8 cellular contexts compared by ENCODE assay signal in genomic region chr17:79874329-79874981, GRCh38. TPM values are rescaled to one million over a fixed set of nuclear protein-coding genes. Genes with fewer than 3 reads are reported as not detected.
DNase-seq lines count a peak whose midpoint lies in the region; ATAC-seq, FAIRE-seq and TF ChIP-seq lines count a peak whose summit lies in the region.

No MANE protein-coding gene starts in this region.

- H3K9ac ChIP-seq in K562 (ENCODE audit: insufficient read depth in 1 of 2, low read depth in 2 of 2, low read length in 2 of 2) (no peak overlapping the region), liver (ENCODE audit: low read depth in 1 of 2, low read length in 2 of 2) (no peak overlapping the region)

- 1% methylated on average over 6 of the region's 6 CpGs for WGBS in K562 (ENCODE audit: insufficient coverage, low coverage, missing lambda C conversion rate)
- WGBS in liver: 41% methylated on average over 6 of the region's 6 CpGs

- no TSS peak for BruUV-seq in K562 (replicated peaks; lab: Mats Ljungman, UMichigan)

- H3K27me3 ChIP-seq in K562 (ENCODE audit: control insufficient read depth in 2 of 2, insufficient read depth in 2 of 2, low read length in 2 of 2) (peaks cover 12 to 25% of the 10 kb centered on the region in 2 experiments; a peak in 4 of 5 replicates), liver (ENCODE audit: control insufficient read depth in 4 of 4, insufficient read depth in 4 of 4, low read length in 3 of 4) (no peaks in the 10 kb centered on the region)

- H3K4me3 ChIP-seq in K562: no peak overlapping the region
- H3K4me3 ChIP-seq in liver (ENCODE audit: low read depth in 1 of 3, low read length in 3 of 3): no peak overlapping the region

- in situ Hi-C loops in K562 (cut with MboI): no loop called here

- no peak for TF ChIP-seq POLR2A in K562 (conservative IDR thresholded peaks at IDR 0.05)

- FAIRE-seq in A204.1 (lab: Jason Lieb, UNC) (peak; percentile 34), K562 (lab: Jason Lieb, UNC) (peak; percentile 82)

- H3K4me1 ChIP-seq in K562 (replicated peaks in 1 of 2; ENCODE audit: control insufficient read depth in 2 of 2, insufficient read depth in 2 of 2, low read length in 2 of 2) (peaks cover 0 to 4% of the 10 kb centered on the region in 2 experiments; a peak in 1 of 5 replicates), liver (ENCODE audit: control insufficient read depth in 4 of 4, insufficient read depth in 4 of 4, low read length in 3 of 4) (no peaks in the 10 kb centered on the region)

- POLR2A ChIA-PET in K562 (lab: Yijun Ruan, JAX): no interaction called here

- 0 out of 2 replicates have a peak overlapping the region, but pooled peaks have one; percentile 4 for H2AFZ ChIP-seq in K562 (ENCODE audit: low read depth, low read length)

- peak; percentile 24 for DNase-seq in DMS153 treated with DMSO at 0.1 percent for 48 hours (lab: John Stamatoyannopoulos, UW; ENCODE audit: unreplicated experiment)
- peak; percentile 23 for DNase-seq in NCI-H1105 (lab: John Stamatoyannopoulos, UW)
- peak; percentile 60 to 64 (median 61) for DNase-seq in K562 (ENCODE audit: extremely low read depth in 1 of 4, low spot score in 3 of 4)
- no peak for DNase-seq in GM19240 (ENCODE audit: insufficient read length, low spot score)

- ATAC-seq in K562: peak; percentile 90
- no peak for ATAC-seq in HG02763 (IDR thresholded peaks at IDR 0.05; ENCODE audit: unreplicated experiment)
- no peak for ATAC-seq in HG02610 (IDR thresholded peaks at IDR 0.05; ENCODE audit: unreplicated experiment)

- intact Hi-C loops in K562 (cut with micrococcal nuclease): no loop called here

- TF ChIP-seq RAD21 in K562 (CRISPR knock-in tag; conservative IDR thresholded peaks at IDR 0.05 in 1 of 2, IDR thresholded peaks at IDR 0.05 in 1 of 2): no peak; a peak in 1 of 4 replicates
- TF ChIP-seq RAD21 in liver (IDR thresholded peaks at IDR 0.05): peak; percentile 56 to 66

- no peaks in the 10 kb centered on the region for H3K9me1 ChIP-seq in K562 (ENCODE audit: control insufficient read depth, insufficient read depth, low read length)

- CTCF ChIA-PET in K562 (lab: Yijun Ruan, JAX; ENCODE audit: low intra/inter-chr PET ratio): no interaction called here

- H3K36me3 ChIP-seq in K562 (ENCODE audit: control insufficient read depth, insufficient read depth, low read length) (no peaks in the 10 kb centered on the region), liver (ENCODE audit: control insufficient read depth in 4 of 4, insufficient read depth in 3 of 4, low read depth in 1 of 4, low read length in 3 of 4) (no peaks in the 10 kb centered on the region)

- no peak overlapping the region for H3K4me2 ChIP-seq in K562 (ENCODE audit: insufficient read depth, low read length)

- TF ChIP-seq CTCF in K562 (IDR thresholded peaks at IDR 0.05 in 2 of 3, conservative IDR thresholded peaks at IDR 0.05 in 1 of 3; ENCODE audit: insufficient read depth in 2 of 3, low read depth in 1 of 3, low read length in 3 of 3) (peak; percentile 58 to 75 (median 67); a peak in 5 of 6 replicates), liver (IDR thresholded peaks at IDR 0.05; ENCODE audit: low read depth, low read length, missing input control) (peak; percentile 56)

- TF ChIP-seq EP300 in K562 (IDR thresholded peaks at IDR 0.05; ENCODE audit: low read length): no peak

- H3K9me3 ChIP-seq in K562 (replicated peaks; ENCODE audit: control insufficient read depth, insufficient read depth, low read depth, low read length) (no peaks in the 10 kb centered on the region), liver (ENCODE audit: control insufficient read depth in 4 of 4, low read length in 3 of 4) (no peaks in the 10 kb centered on the region)

- no peaks in the 10 kb centered on the region for H3K79me2 ChIP-seq in K562 (ENCODE audit: control insufficient read depth, insufficient read depth, low read length)

- H4K20me1 ChIP-seq in K562 (replicated peaks; ENCODE audit: control insufficient read depth, insufficient read depth, low read length): no peaks in the 10 kb centered on the region

- no peak overlapping the region for H3K27ac ChIP-seq in K562 (ENCODE audit: extremely low read depth, low read depth, low read length)
- no peak overlapping the region for H3K27ac ChIP-seq in liver (ENCODE audit: low read depth in 1 of 2, low read length in 2 of 2)

TF ChIP-seq in K562, 482 proteins besides CTCF, POLR2A, EP300 and RAD21 (continues in another document):
- TF ChIP-seq PKNOX1 (IDR thresholded peaks at IDR 0.05) (peak; percentile 84), MEIS2 (IDR thresholded peaks at IDR 0.05; ENCODE audit: partially characterized antibody) (peak; percentile 88), RBM34 (IDR thresholded peaks at IDR 0.05; ENCODE audit: borderline replicate concordance, insufficient read depth, low read length) (no peak)
- TF ChIP-seq, protein P1, sequence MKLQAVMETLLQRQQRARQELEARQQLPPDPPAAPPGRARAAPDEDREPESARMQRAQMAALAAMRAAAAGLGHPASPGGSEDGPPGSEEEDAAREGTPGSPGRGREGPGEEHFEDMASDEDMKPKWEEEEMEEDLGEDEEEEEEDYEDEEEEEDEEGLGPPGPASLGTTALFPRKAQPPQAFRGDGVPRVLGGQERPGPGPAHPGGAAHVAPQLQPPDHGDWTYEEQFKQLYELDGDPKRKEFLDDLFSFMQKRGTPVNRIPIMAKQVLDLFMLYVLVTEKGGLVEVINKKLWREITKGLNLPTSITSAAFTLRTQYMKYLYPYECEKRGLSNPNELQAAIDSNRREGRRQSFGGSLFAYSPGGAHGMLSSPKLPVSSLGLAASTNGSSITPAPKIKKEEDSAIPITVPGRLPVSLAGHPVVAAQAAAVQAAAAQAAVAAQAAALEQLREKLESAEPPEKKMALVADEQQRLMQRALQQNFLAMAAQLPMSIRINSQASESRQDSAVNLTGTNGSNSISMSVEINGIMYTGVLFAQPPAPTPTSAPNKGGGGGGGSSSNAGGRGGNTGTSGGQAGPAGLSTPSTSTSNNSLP (IDR thresholded peaks at IDR 0.05; ENCODE audit: borderline replicate concordance, low read depth, low read length): peak; percentile 78; the same call in 1 of the 2 replicates

TF ChIP-seq in liver, 16 proteins besides CTCF, POLR2A, EP300 and RAD21 (continues in another document):
- TF ChIP-seq, protein P2, sequence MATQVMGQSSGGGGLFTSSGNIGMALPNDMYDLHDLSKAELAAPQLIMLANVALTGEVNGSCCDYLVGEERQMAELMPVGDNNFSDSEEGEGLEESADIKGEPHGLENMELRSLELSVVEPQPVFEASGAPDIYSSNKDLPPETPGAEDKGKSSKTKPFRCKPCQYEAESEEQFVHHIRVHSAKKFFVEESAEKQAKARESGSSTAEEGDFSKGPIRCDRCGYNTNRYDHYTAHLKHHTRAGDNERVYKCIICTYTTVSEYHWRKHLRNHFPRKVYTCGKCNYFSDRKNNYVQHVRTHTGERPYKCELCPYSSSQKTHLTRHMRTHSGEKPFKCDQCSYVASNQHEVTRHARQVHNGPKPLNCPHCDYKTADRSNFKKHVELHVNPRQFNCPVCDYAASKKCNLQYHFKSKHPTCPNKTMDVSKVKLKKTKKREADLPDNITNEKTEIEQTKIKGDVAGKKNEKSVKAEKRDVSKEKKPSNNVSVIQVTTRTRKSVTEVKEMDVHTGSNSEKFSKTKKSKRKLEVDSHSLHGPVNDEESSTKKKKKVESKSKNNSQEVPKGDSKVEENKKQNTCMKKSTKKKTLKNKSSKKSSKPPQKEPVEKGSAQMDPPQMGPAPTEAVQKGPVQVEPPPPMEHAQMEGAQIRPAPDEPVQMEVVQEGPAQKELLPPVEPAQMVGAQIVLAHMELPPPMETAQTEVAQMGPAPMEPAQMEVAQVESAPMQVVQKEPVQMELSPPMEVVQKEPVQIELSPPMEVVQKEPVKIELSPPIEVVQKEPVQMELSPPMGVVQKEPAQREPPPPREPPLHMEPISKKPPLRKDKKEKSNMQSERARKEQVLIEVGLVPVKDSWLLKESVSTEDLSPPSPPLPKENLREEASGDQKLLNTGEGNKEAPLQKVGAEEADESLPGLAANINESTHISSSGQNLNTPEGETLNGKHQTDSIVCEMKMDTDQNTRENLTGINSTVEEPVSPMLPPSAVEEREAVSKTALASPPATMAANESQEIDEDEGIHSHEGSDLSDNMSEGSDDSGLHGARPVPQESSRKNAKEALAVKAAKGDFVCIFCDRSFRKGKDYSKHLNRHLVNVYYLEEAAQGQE (IDR thresholded peaks at IDR 0.05): no peak
- no peak for TF ChIP-seq RXRA (IDR thresholded peaks at IDR 0.05)
- no peak for TF ChIP-seq FOXA1 (IDR thresholded peaks at IDR 0.05)
- TF ChIP-seq HNF4A (conservative IDR thresholded peaks at IDR 0.05): no peak
- TF ChIP-seq EGR1 (IDR thresholded peaks at IDR 0.05; ENCODE audit: low read depth in 2 of 2): no peak

RNA-seq across cellular contexts. Expression of gene CBX4, which starts 35.2 kb away (rescaled TPM):
- 13.6 and 28.0 TPM in 2 replicates for total RNA-seq in K562 (2011; cell fraction: chromatin; rRNA removed; ENCODE audit: low replicate concordance)
- 26.3 and 29.6 TPM in 2 replicates for total RNA-seq in K562 (2011; cell fraction: nucleolus; rRNA removed)
- total RNA-seq in K562 (2011; cell fraction: nucleoplasm; rRNA removed): 11.0 and 15.7 TPM in 2 replicates
- total RNA-seq in K562 (2014; rRNA removed) (42.3 and 42.4 TPM in 2 replicates), K562 (2014; rRNA removed; fragmentation: Illumina TruSeq; extraction: Trizol) (4.4 and 4.7 TPM in 2 replicates), K562 (2015; rRNA removed; fragmentation: Illumina TruSeq; extraction: Trizol) (13.5 and 14.7 TPM in 2 replicates), K562 (2021) (48.5 and 50.5 TPM in 2 replicates), liver (1 to 10 TPM; 4.8 to 7.7 TPM)
- polyA plus RNA-seq in K562 (2011; rRNA removed) (7.8 and 13.5 TPM in 2 replicates), K562 (2014; fragmentation: Illumina TruSeq; extraction: Trizol) (10.0 and 16.4 TPM in 2 replicates), K562 (2014; fragmentation: Nextera tagmentation; extraction: Ambion mirVana) (1 to 10 TPM in 1 of 2 experiments, under 1 TPM in 1; 0.98 to 1.1 TPM), K562 (2014; rRNA removed) (34.8 and 40.7 TPM in 2 replicates), liver (1 to 10 TPM; 4.9 to 8.9 TPM)
- 12.6 and 29.1 TPM in 2 replicates for polyA plus RNA-seq in K562 (2011; cell fraction: cytosol; rRNA removed)
- polyA plus RNA-seq in K562 (2011; cell fraction: nucleus; rRNA removed): 23.9 and 38.8 TPM in 2 replicates
- polyA plus RNA-seq in K562 (2012): 22.9 and 60.2 TPM in 2 replicates
- polyA minus RNA-seq in K562 (2011; rRNA and poly(A)+ RNA removed): 7.2 and 7.6 TPM in 2 replicates
- 18.7 and 24.1 TPM in 2 replicates for polyA minus RNA-seq in K562 (2011; cell fraction: cytosol; rRNA and poly(A)+ RNA removed)
- polyA minus RNA-seq in K562 (2011; cell fraction: nucleus; rRNA and poly(A)+ RNA removed): 12.4 and 16.4 TPM in 2 replicates
